1 cellular context compared by ENCODE assay signal in genomic region chr9:129613520-129614175, GRCh38.
TF ChIP-seq lines count a peak whose summit lies in the region.

No MANE protein-coding gene starts in this region.

TF ChIP-seq in K562, 482 proteins besides CTCF, POLR2A, EP300 and RAD21:
- TF ChIP-seq POLR3A (IDR thresholded peaks at IDR 0.05; ENCODE audit: borderline replicate concordance, extremely low read depth, insufficient read depth, insufficient read length) (no peak), HOXB6 (CRISPR knock-in tag; IDR thresholded peaks at IDR 0.05; ENCODE audit: borderline replicate concordance) (no peak), RFX1 (IDR thresholded peaks at IDR 0.05) (peak; percentile 87), ZNF354B (CRISPR knock-in tag; IDR thresholded peaks at IDR 0.05) (no peak)
TF ChIP-seq in K562: peak in this region for 1.
